In the genomic region with DNA sequence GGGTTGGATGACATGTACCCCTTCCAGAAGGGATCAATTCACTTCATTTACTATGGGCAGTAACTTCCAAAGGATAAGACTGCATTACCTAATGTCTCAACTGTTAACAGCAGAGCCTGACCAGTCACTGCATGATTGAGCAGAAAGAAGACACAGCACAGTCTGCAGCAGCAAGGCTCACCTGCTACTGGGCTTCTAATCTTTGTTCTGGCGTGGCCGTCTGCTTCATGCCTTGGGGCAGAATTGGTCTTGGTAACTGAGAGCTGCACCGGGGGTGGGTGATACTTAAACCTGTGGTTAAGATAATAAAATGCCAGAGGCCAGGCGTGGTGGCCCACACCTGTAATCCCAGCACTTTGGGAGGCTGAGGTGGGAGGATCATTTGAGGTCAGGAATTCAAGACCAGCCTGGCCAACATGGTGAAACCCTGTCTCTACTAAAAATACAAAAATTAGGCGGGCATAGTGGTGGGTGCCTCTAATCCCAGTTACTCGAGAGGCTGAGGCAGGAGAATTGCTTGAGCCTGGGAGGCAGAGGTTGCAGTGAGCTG, we compare ENCODE assay signal across 1 cellular context. TPM values are rescaled to one million over a fixed set of nuclear protein-coding genes. Genes with fewer than 3 reads are reported as not detected.
"Had no signal": no experiment of that assay in that cellular context is flagged by ENCODE, and none has a peak within 500 bp of the region (broad histone marks: within the 10 kb centered on the region; RNA-seq: fewer than 3 reads in every experiment).

No MANE protein-coding gene starts in this region.

RNA-seq across cellular contexts. Expression of gene ADIRF, which starts 34.0 kb away (rescaled TPM):
- polyA plus RNA-seq: neural cell had no signal
